In the genomic region with DNA sequence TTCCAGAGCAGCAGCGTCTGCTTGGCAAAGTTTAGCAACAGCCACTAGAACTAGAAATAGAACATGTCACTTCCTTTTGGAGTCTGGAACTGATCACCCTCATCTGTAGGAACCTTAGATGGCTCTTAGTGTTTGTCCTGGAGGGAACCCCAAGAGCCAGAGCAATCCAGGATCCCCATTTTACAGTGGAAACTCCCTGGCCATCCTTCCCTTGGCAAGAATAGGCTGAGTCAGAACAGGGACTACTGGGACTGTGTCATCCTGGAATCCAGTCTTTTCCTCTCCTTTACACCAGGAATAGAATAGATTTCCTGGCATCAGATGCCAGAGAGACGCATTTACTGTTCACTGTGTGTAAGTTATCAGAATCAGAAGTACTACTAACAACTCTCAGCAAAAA, we compare ENCODE assay signal across 1 cellular context.
TF ChIP-seq lines count a peak whose summit lies in the region.

No MANE protein-coding gene starts in this region.

TF ChIP-seq in endothelial cell of umbilical vein, 7 proteins besides CTCF, POLR2A, EP300 and RAD21:
- TF ChIP-seq FOS (IDR thresholded peaks at IDR 0.05; ENCODE audit: borderline replicate concordance, insufficient read depth, low read length) = peak; percentile 18
- TF ChIP-seq POLR2AphosphoS5 (IDR thresholded peaks at IDR 0.05; ENCODE audit: insufficient read depth, low read depth, low read length) = no peak
